Comparison of ENCODE assay signal across 11 cellular contexts in genomic region chr21:35438643-35439404, GRCh38.
DNase-seq lines count a peak whose midpoint lies in the region; ATAC-seq, FAIRE-seq and TF ChIP-seq lines count a peak whose summit lies in the region.
"Had no signal": no experiment of that assay in that cellular context is flagged by ENCODE, and none has a peak within 500 bp of the region (broad histone marks: within the 10 kb centered on the region; RNA-seq: fewer than 3 reads in every experiment).

No MANE protein-coding gene starts in this region.

- no peaks in the 10 kb centered on the region for H4K20me1 ChIP-seq in OCI-LY3 (ENCODE audit: insufficient read depth, low read length)

- peak overlapping the region; percentile 73 for H3K4me2 ChIP-seq in OCI-LY3 (ENCODE audit: low read length)

- H3K4me1 ChIP-seq in OCI-LY3 (ENCODE audit: low read length): peaks cover 19% of the 10 kb centered on the region

- no peak overlapping the region for H3K9ac ChIP-seq in OCI-LY3 (ENCODE audit: low read length)

- H3K36me3 Mint-ChIP-seq in effector memory CD8-positive, alpha-beta T cell (ENCODE audit: insufficient read depth): no peaks in the 10 kb centered on the region

- peaks cover 5% of the 10 kb centered on the region; the same call in 1 of the 2 replicates for H3K27me3 ChIP-seq in OCI-LY3 (ENCODE audit: low read depth, low read length)
- H3K27me3 ChIP-seq: right atrium auricular region, tibial nerve had no signal

- peak overlapping the region; percentile 23 for H3K4me3 ChIP-seq in OCI-LY3 (ENCODE audit: low read length)
- H3K4me3 ChIP-seq: right atrium auricular region, tibial nerve had no signal

- peaks cover 57 to 61% of the 10 kb centered on the region in 2 donors for H3K27me3 Mint-ChIP-seq in effector memory CD8-positive, alpha-beta T cell

- H3K27ac ChIP-seq in OCI-LY3 (ENCODE audit: low read length): no peak overlapping the region
- H3K27ac ChIP-seq: right atrium auricular region, tibial nerve had no signal

- H3K27ac Mint-ChIP-seq in effector memory CD8-positive, alpha-beta T cell: no peak overlapping the region
- H3K27ac Mint-ChIP-seq: WTC11 had no signal

- FAIRE-seq in HTR-8/SVneo (lab: Jason Lieb, UNC): no peak

- no peaks in the 10 kb centered on the region for H3K9me3 Mint-ChIP-seq in effector memory CD8-positive, alpha-beta T cell

- H3K79me2 ChIP-seq in OCI-LY3 (ENCODE audit: low read length): no peaks in the 10 kb centered on the region

- H3K36me3 ChIP-seq in OCI-LY3 (replicated peaks; ENCODE audit: low read depth, low read length): no peaks in the 10 kb centered on the region
- H3K36me3 ChIP-seq: right atrium auricular region, tibial nerve had no signal

- no peak overlapping the region for H3K4me3 Mint-ChIP-seq in effector memory CD8-positive, alpha-beta T cell
- H3K4me3 Mint-ChIP-seq: WTC11 had no signal

- H3K4me1 Mint-ChIP-seq in effector memory CD8-positive, alpha-beta T cell (ENCODE audit: low read depth in 2 of 2): peaks cover 1 to 3% of the 10 kb centered on the region in 2 donors

- peak; percentile 81 for ATAC-seq in GM21576 (IDR thresholded peaks at IDR 0.05; ENCODE audit: unreplicated experiment)
- ATAC-seq in effector memory CD8-positive, alpha-beta T cell (replicated peaks): no peak
- no peak for ATAC-seq in HG02678 (IDR thresholded peaks at IDR 0.05; ENCODE audit: unreplicated experiment)
- ATAC-seq: WTC11 had no signal

- TF ChIP-seq CTCF in GM10266 (IDR thresholded peaks at IDR 0.05; ENCODE audit: control insufficient read depth, insufficient read depth, low read depth, missing control alignments): no peak
- TF ChIP-seq CTCF in OCI-LY3 (IDR thresholded peaks at IDR 0.05; ENCODE audit: low read depth, low read length): no peak

- peak; percentile 17 for DNase-seq in GM10266 (ENCODE audit: extremely low spot score)
- peak; percentile 12 for DNase-seq in glomerular visceral epithelial cell (ENCODE audit: extremely low spot score)
- no peak for DNase-seq in effector memory CD8-positive, alpha-beta T cell
- DNase-seq in HTR-8/SVneo (ENCODE audit: insufficient read length, low spot score): no peak
- DNase-seq in middle frontal gyrus (ENCODE audit: extremely low spot score, low spot score): no peak

- no peaks in the 10 kb centered on the region for H3K9me3 ChIP-seq in OCI-LY3 (ENCODE audit: insufficient read depth, low read length)

- no peak overlapping the region for H2AFZ ChIP-seq in OCI-LY3 (ENCODE audit: low read depth, low read length)

Comparison
In these comparisons a context has a peak if more than half of its experiments do, and no peak if none do; other contexts are left out.
1. DNase-seq: peak in GM10266 (single experiment) and glomerular visceral epithelial cell (single experiment); none in effector memory CD8-positive, alpha-beta T cell (0 of 3), HTR-8/SVneo (single experiment) and middle frontal gyrus (single experiment).